In the genomic region with DNA sequence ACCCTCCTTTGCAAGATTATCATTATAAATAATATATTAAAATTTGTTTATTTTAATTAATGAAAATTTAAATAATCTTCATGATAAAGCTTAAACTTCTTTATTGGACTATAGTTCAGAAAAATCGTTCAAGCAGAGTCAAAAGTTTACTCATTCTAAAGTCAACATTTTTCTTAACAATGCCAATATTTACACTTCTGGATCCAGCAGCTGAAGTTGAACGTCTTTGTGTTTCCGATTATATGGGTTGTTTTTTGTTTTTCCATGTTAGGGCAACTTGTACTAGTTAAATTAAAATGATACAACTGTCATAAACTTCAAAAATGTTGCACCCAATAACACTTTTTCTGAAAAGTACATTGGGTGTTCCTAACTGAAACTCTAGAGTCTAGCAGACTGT, we compare ENCODE assay signal across 1 cellular context.
TF ChIP-seq lines count a peak whose summit lies in the region.

No MANE protein-coding gene starts in this region.

TF ChIP-seq in liver, 16 proteins besides CTCF, POLR2A, EP300 and RAD21 (continued from another document):
- TF ChIP-seq, protein P1, sequence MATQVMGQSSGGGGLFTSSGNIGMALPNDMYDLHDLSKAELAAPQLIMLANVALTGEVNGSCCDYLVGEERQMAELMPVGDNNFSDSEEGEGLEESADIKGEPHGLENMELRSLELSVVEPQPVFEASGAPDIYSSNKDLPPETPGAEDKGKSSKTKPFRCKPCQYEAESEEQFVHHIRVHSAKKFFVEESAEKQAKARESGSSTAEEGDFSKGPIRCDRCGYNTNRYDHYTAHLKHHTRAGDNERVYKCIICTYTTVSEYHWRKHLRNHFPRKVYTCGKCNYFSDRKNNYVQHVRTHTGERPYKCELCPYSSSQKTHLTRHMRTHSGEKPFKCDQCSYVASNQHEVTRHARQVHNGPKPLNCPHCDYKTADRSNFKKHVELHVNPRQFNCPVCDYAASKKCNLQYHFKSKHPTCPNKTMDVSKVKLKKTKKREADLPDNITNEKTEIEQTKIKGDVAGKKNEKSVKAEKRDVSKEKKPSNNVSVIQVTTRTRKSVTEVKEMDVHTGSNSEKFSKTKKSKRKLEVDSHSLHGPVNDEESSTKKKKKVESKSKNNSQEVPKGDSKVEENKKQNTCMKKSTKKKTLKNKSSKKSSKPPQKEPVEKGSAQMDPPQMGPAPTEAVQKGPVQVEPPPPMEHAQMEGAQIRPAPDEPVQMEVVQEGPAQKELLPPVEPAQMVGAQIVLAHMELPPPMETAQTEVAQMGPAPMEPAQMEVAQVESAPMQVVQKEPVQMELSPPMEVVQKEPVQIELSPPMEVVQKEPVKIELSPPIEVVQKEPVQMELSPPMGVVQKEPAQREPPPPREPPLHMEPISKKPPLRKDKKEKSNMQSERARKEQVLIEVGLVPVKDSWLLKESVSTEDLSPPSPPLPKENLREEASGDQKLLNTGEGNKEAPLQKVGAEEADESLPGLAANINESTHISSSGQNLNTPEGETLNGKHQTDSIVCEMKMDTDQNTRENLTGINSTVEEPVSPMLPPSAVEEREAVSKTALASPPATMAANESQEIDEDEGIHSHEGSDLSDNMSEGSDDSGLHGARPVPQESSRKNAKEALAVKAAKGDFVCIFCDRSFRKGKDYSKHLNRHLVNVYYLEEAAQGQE (IDR thresholded peaks at IDR 0.05) = peak; percentile 56
- TF ChIP-seq GABPA (IDR thresholded peaks at IDR 0.05 in 1 of 2, conservative IDR thresholded peaks at IDR 0.05 in 1 of 2) = no peak
- TF ChIP-seq HNF4A (conservative IDR thresholded peaks at IDR 0.05) = peak; percentile 55 to 73
- TF ChIP-seq YY1 (IDR thresholded peaks at IDR 0.05) = peak; percentile 42
- no peak for TF ChIP-seq HNF4G (IDR thresholded peaks at IDR 0.05)
- TF ChIP-seq FOXA2 (IDR thresholded peaks at IDR 0.05) = peak; percentile 92
- peak in 1 of 2 donors; percentile 29 for TF ChIP-seq EGR1 (IDR thresholded peaks at IDR 0.05; ENCODE audit: low read depth in 2 of 2)
- no peak for TF ChIP-seq TAF1 (conservative IDR thresholded peaks at IDR 0.05)
- TF ChIP-seq JUND (IDR thresholded peaks at IDR 0.05) = peak in 1 of 2 donors; percentile 50
- TF ChIP-seq, protein P2, sequence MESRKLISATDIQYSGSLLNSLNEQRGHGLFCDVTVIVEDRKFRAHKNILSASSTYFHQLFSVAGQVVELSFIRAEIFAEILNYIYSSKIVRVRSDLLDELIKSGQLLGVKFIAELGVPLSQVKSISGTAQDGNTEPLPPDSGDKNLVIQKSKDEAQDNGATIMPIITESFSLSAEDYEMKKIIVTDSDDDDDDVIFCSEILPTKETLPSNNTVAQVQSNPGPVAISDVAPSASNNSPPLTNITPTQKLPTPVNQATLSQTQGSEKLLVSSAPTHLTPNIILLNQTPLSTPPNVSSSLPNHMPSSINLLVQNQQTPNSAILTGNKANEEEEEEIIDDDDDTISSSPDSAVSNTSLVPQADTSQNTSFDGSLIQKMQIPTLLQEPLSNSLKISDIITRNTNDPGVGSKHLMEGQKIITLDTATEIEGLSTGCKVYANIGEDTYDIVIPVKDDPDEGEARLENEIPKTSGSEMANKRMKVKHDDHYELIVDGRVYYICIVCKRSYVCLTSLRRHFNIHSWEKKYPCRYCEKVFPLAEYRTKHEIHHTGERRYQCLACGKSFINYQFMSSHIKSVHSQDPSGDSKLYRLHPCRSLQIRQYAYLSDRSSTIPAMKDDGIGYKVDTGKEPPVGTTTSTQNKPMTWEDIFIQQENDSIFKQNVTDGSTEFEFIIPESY (IDR thresholded peaks at IDR 0.05) = no peak
- TF ChIP-seq FOXA1 (IDR thresholded peaks at IDR 0.05) = peak; percentile 83
- TF ChIP-seq, protein P3, sequence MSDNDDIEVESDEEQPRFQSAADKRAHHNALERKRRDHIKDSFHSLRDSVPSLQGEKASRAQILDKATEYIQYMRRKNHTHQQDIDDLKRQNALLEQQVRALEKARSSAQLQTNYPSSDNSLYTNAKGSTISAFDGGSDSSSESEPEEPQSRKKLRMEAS (IDR thresholded peaks at IDR 0.05) = peak; percentile 46
- peak; percentile 57 to 79 for TF ChIP-seq RXRA (IDR thresholded peaks at IDR 0.05)
- TF ChIP-seq SP1 (IDR thresholded peaks at IDR 0.05) = peak; percentile 35
- TF ChIP-seq, protein P4, sequence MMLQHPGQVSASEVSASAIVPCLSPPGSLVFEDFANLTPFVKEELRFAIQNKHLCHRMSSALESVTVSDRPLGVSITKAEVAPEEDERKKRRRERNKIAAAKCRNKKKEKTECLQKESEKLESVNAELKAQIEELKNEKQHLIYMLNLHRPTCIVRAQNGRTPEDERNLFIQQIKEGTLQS (IDR thresholded peaks at IDR 0.05) = no peak
TF ChIP-seq in liver: peak in this region for 10.
